In genomic region chr7:113086431-113086888, GRCh38 we compare ENCODE assay signal across 8 cellular contexts.
DNase-seq lines count a peak whose midpoint lies in the region; ATAC-seq lines count a peak whose summit lies in the region.

Gene GPR85, minus strand, starts transcription at chr7:113086827. Its CDS starts 2,106 bp downstream, at chr7:113084721.

- ATAC-seq in HG03097 (IDR thresholded peaks at IDR 0.05; ENCODE audit: low FRiP score, unreplicated experiment) (peak; percentile 84), HG03025 (IDR thresholded peaks at IDR 0.05; ENCODE audit: low FRiP score, unreplicated experiment) (no peak)

- DNase-seq in activated effector memory CD4-positive, alpha-beta T cell treated with anti-CD3 and anti-CD28 coated beads, Interleukin-2, amount 50 U/mL, for 16 hours, result peak; percentile 63
- no peak for DNase-seq in activated effector memory CD4-positive, alpha-beta T cell treated with Interleukin-2 at 50 U/mL for 16 hours
- DNase-seq in NCI-H748 (lab: John Stamatoyannopoulos, UW; ENCODE audit: unreplicated experiment) (peak; percentile 91), foreskin melanocyte (peak; percentile 49), nucleus accumbens (lab: John Stamatoyannopoulos, UW) (peak in 46 of 56 donors; percentile 1 to 73 (median 34))
- peak; percentile 13 for DNase-seq in activated naive CD4-positive, alpha-beta T cell treated with Interleukin-2 at 50 U/mL for 16 hours
